ENCODE assay signal across 8 cellular contexts in the genomic region with DNA sequence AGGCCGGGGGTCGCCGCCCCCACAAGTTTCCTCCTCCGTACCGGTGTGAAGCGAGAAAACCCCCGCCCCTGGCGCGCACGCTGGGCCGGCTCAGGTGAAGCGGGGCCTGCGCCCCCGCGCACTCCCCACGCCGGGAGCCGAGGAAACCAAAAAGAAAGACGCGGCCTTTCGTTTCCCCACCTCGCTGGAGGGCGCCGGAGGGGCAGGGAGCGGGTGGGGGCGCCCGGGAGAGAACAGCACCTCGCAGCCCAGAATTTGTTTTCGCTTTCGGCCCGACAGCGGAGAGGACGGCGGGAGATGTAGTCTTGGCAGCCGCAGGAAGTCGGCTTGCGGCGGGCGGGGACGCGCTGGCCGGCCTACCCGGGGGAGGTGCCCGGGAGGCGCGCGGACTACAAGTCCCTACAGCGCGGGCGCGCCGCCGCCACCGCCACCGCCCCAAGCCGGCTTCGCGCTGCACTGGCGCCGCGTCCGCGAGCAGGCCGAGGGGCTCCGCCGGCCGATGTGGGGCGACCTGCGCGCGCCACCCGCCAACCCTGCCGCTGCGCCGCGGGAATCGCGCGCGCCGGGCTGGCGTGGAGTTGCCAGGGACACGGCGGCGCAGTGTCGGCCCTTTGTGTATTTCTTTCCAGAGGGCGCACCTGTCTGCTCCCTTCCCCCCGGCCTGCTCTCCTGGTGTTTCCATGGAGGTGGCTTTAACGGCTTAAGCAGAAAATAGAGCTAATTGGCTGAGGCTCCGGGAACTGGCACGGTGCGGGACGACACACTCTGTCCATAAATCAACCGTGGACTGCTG. TPM values are rescaled to one million over a fixed set of nuclear protein-coding genes. Genes with fewer than 3 reads are reported as not detected.
DNase-seq lines count a peak whose midpoint lies in the region; ATAC-seq, FAIRE-seq and TF ChIP-seq lines count a peak whose summit lies in the region.

A gene with protein sequence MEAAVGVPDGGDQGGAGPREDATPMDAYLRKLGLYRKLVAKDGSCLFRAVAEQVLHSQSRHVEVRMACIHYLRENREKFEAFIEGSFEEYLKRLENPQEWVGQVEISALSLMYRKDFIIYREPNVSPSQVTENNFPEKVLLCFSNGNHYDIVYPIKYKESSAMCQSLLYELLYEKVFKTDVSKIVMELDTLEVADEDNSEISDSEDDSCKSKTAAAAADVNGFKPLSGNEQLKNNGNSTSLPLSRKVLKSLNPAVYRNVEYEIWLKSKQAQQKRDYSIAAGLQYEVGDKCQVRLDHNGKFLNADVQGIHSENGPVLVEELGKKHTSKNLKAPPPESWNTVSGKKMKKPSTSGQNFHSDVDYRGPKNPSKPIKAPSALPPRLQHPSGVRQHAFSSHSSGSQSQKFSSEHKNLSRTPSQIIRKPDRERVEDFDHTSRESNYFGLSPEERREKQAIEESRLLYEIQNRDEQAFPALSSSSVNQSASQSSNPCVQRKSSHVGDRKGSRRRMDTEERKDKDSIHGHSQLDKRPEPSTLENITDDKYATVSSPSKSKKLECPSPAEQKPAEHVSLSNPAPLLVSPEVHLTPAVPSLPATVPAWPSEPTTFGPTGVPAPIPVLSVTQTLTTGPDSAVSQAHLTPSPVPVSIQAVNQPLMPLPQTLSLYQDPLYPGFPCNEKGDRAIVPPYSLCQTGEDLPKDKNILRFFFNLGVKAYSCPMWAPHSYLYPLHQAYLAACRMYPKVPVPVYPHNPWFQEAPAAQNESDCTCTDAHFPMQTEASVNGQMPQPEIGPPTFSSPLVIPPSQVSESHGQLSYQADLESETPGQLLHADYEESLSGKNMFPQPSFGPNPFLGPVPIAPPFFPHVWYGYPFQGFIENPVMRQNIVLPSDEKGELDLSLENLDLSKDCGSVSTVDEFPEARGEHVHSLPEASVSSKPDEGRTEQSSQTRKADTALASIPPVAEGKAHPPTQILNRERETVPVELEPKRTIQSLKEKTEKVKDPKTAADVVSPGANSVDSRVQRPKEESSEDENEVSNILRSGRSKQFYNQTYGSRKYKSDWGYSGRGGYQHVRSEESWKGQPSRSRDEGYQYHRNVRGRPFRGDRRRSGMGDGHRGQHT (minus strand): TSS at position 292 of the 793 bp plus-strand sequence. CDS start 616 bp downstream, outside the sequence.

- H3K79me2 ChIP-seq in HepG2 (ENCODE audit: insufficient read depth, low read length), result peaks cover 38% of the 10 kb centered on the region

- no peaks in the 10 kb centered on the region for H3K36me3 Mint-ChIP-seq in CD14-positive monocyte

- H3K9me3 Mint-ChIP-seq in CD14-positive monocyte, result no peaks in the 10 kb centered on the region

- ATAC-seq in GM19372 (IDR thresholded peaks at IDR 0.05; ENCODE audit: low read depth, unreplicated experiment) (peak; percentile 76), HG03558 (IDR thresholded peaks at IDR 0.05; ENCODE audit: extremely low read depth, unreplicated experiment) (peak; percentile 76), HepG2 (peak; percentile 92)

- H3K4me1 Mint-ChIP-seq in CD14-positive monocyte, result peaks cover 36% of the 10 kb centered on the region

- H3K36me3 ChIP-seq in HepG2 (replicated peaks in 1 of 2; ENCODE audit: control insufficient read depth in 1 of 2, insufficient read depth in 2 of 2, low read length in 2 of 2), result no peaks in the 10 kb centered on the region

- peaks cover 0 to 4% (median 3%) of the 10 kb centered on the region in 3 donors for H3K27me3 Mint-ChIP-seq in CD14-positive monocyte (ENCODE audit: low read depth in 3 of 3)

- peaks cover 20% of the 10 kb centered on the region for H4K20me1 ChIP-seq in HepG2 (ENCODE audit: insufficient read depth, low read length)

- peak; percentile 15 to 50; a peak in 1 of 4 replicates for TF ChIP-seq POLR2A in HepG2 (IDR thresholded peaks at IDR 0.05; ENCODE audit: insufficient read depth in 1 of 2, low read depth in 2 of 2, low read length in 2 of 2)

- no TSS peak for BruUV-seq in HepG2 (replicated peaks; lab: Mats Ljungman, UMichigan)

- TF ChIP-seq CTCF in CD14-positive monocyte (IDR thresholded peaks at IDR 0.05), result no peak
- TF ChIP-seq CTCF in HepG2 (CRISPR knock-in tag; IDR thresholded peaks at IDR 0.05), result peak; percentile 58

- H2AFZ ChIP-seq in HepG2 (ENCODE audit: low read length), result peak within 1 kb of the TSS; percentile 84

- peaks cover 26% of the 10 kb centered on the region for H3K4me1 ChIP-seq in HepG2 (ENCODE audit: insufficient read depth, low read length)

- WGBS in HepG2 (ENCODE audit: low lambda C conversion rate), result 0% methylated on average over 18 of the region's 94 CpGs

- CTCF ChIA-PET in HepG2 (lab: Yijun Ruan, JAX; ENCODE audit: low intra/inter-chr PET ratio, low total read pairs), result no interaction called here

- peak within 1 kb of the TSS; percentile 99 for H3K4me2 ChIP-seq in HepG2 (ENCODE audit: low read depth, low read length)

- TF ChIP-seq EP300 in HepG2 (IDR thresholded peaks at IDR 0.05; ENCODE audit: low read depth in 2 of 2, low read length in 2 of 2) (no peak), HepG2 (CRISPR knock-in tag; IDR thresholded peaks at IDR 0.05; ENCODE audit: borderline replicate concordance) (no peak)

- peak within 1 kb of the TSS; percentile 76 to 84 (median 81) for H3K4me3 ChIP-seq in HepG2 (replicated peaks in 1 of 3; ENCODE audit: insufficient read depth in 1 of 3, low read depth in 2 of 3, low read length in 3 of 3)

- no peak; the same call in 1 of the 2 replicates for TF ChIP-seq RAD21 in HepG2 (CRISPR knock-in tag; IDR thresholded peaks at IDR 0.05)

- H3K27me3 ChIP-seq in HepG2 (ENCODE audit: control insufficient read depth in 1 of 2, insufficient read depth in 2 of 2, low read length in 2 of 2), result peaks cover 0 to 4% of the 10 kb centered on the region in 2 experiments; a peak in 2 of 5 replicates

- peak within 1 kb of the TSS; percentile 87 for H3K9ac ChIP-seq in HepG2 (ENCODE audit: insufficient read depth, low read depth, low read length)

- H3K4me3 Mint-ChIP-seq in CD14-positive monocyte, result peak within 1 kb of the TSS; percentile 85 to 93

- in situ Hi-C loops in HepG2 (cut with HindIII; ENCODE audit: extremely low pct_ligation_motif_present, low pct_unique_long_range_greater_than_20kb), result no loop called here

- intact Hi-C loops in CD14-positive monocyte (cut with micrococcal nuclease) (loop anchor here (5.0 to 10.0 kb wide), 2 partner anchors 76 to 437 kb away; partner anchors contain the start of gene MMAA (in 1 of the 2)), HepG2 (cut with micrococcal nuclease; ENCODE audit: unreplicated experiment) (loop anchor here (1.0 to 5.0 kb wide), 2 partner anchors 302 to 439 kb away; partner anchors contain the start of genes MMAA and SMAD1)

- H3K27ac ChIP-seq in HepG2 (ENCODE audit: extremely low read length, insufficient read depth, low read length), result peak within 1 kb of the TSS; percentile 92

- H3K9me3 ChIP-seq in HepG2 (ENCODE audit: low read length), result no peaks in the 10 kb centered on the region

- DNase-seq in CD14-positive monocyte (ENCODE audit: low spot score), result peak; percentile 93
- peak; percentile 83 for DNase-seq in NCI-H748 treated with DMSO at 0.1 percent for 48 hours (lab: John Stamatoyannopoulos, UW)
- DNase-seq in activated CD4-positive, alpha-beta T cell treated with anti-CD3 and anti-CD28 coated beads, Interleukin-2, amount 50 U/mL, for 4 hours, result peak; percentile 92 to 97
- DNase-seq in dermis blood vessel endothelial cell, result peak; percentile 98
- DNase-seq in HepG2 (ENCODE audit: low spot score), result peak; percentile 87
- DNase-seq in stimulated activated CD4-positive, alpha-beta T cell treated with anti-CD3 and anti-CD28 coated beads, Interleukin-4, amount 100 ng/mL, for 1 hour, result peak; percentile 94

- H3K27ac Mint-ChIP-seq in CD14-positive monocyte, result peak within 1 kb of the TSS; percentile 93 to 98 (median 95)

- POLR2A ChIA-PET in HepG2 (lab: Yijun Ruan, JAX), result interaction anchor here (1.3 to 1.9 kb wide), 2 partner anchors 83 to 439 kb away, joined by 4 to 10 read pairs; partner anchors contain the start of genes ABCE1, ANAPC10 and MMAA

- FAIRE-seq in HepG2 (lab: Jason Lieb, UNC), result peak; percentile 32

TF ChIP-seq in HepG2, 621 proteins besides CTCF, POLR2A, EP300 and RAD21 (continues in another document):
- TF ChIP-seq ZNF484 (CRISPR knock-in tag; IDR thresholded peaks at IDR 0.05; ENCODE audit: borderline replicate concordance, low read depth) (no peak), ZBTB7A (CRISPR knock-in tag; IDR thresholded peaks at IDR 0.05) (no peak), MIER2 (CRISPR knock-in tag; IDR thresholded peaks at IDR 0.05) (no peak), NFIB (CRISPR knock-in tag; IDR thresholded peaks at IDR 0.05; ENCODE audit: borderline replicate concordance) (no peak), RFX1 (IDR thresholded peaks at IDR 0.05) (peak; percentile 67), ZNF282 (IDR thresholded peaks at IDR 0.05; ENCODE audit: partially characterized antibody) (no peak)
- TF ChIP-seq, protein P1, sequence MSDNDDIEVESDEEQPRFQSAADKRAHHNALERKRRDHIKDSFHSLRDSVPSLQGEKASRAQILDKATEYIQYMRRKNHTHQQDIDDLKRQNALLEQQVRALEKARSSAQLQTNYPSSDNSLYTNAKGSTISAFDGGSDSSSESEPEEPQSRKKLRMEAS (IDR thresholded peaks at IDR 0.05), result peak; percentile 78

RNA-seq across cellular contexts. Expression of the gene that starts here (rescaled TPM):
- polyA plus RNA-seq in CD14-positive monocyte (1 to 10 TPM; 7.5 to 9.0 TPM), HepG2 (2011; rRNA removed) (14.7 and 18.0 TPM in 2 replicates)
- total RNA-seq in dermis blood vessel endothelial cell (29.5 and 35.9 TPM in 2 replicates), HepG2 (2016; rRNA removed; fragmentation: Illumina TruSeq; extraction: Trizol) (16.1 and 21.1 TPM in 2 replicates)
- total RNA-seq in HepG2 (2016; cell fraction: cytosol; rRNA removed; fragmentation: Illumina TruSeq; extraction: Trizol; ENCODE audit: low read depth), result 5.8 and 7.3 TPM in 2 replicates
- 15.5 and 21.2 TPM in 2 replicates for total RNA-seq in HepG2 (2016; cell fraction: insoluble cytoplasmic fraction; rRNA removed; fragmentation: Illumina TruSeq; extraction: Trizol)
- total RNA-seq in HepG2 (2016; cell fraction: membrane; rRNA removed; fragmentation: Illumina TruSeq; extraction: Trizol), result 7.7 and 9.2 TPM in 2 replicates
- total RNA-seq in HepG2 (2016; cell fraction: nucleus; rRNA removed; fragmentation: Illumina TruSeq; extraction: Trizol), result 36.4 and 37.2 TPM in 2 replicates
- polyA plus RNA-seq in HepG2 (2011; cell fraction: cytosol; rRNA removed), result 7.3 and 11.8 TPM in 2 replicates
- polyA plus RNA-seq in HepG2 (2011; cell fraction: nucleus; rRNA removed), result 14.7 and 19.7 TPM in 2 replicates
- polyA plus RNA-seq in HepG2 (2012), result 17.3 and 19.5 TPM in 2 replicates
- polyA plus RNA-seq in HepG2 (2016; cell fraction: cytosol; fragmentation: Illumina TruSeq; extraction: Trizol; ENCODE audit: low read depth), result 0.61 and 0.79 TPM in 2 replicates
- 20.7 and 21.3 TPM in 2 replicates for polyA plus RNA-seq in HepG2 (2016; cell fraction: insoluble cytoplasmic fraction; fragmentation: Illumina TruSeq; extraction: Trizol; ENCODE audit: low read depth)
- 2.2 and 2.9 TPM in 2 replicates for polyA plus RNA-seq in HepG2 (2016; cell fraction: membrane; fragmentation: Illumina TruSeq; extraction: Trizol; ENCODE audit: low read depth)
- polyA plus RNA-seq in HepG2 (2016; cell fraction: nucleus; fragmentation: Illumina TruSeq; extraction: Trizol; ENCODE audit: insufficient read depth, low read depth), result 31.2 and 36.5 TPM in 2 replicates
- 28.1 and 29.5 TPM in 2 replicates for polyA minus RNA-seq in HepG2 (2011; rRNA and poly(A)+ RNA removed; ENCODE audit: low replicate concordance)
- polyA minus RNA-seq in HepG2 (2011; cell fraction: cytosol; rRNA and poly(A)+ RNA removed), result 23.0 and 27.3 TPM in 2 replicates
- polyA minus RNA-seq in HepG2 (2011; cell fraction: nucleus; rRNA and poly(A)+ RNA removed), result 64.8 and 79.4 TPM in 2 replicates

Comparison
In these comparisons a context has a peak if more than half of its experiments do, and no peak if none do; other contexts are left out.
1. Peak in every context shown above with its lines: DNase-seq, ATAC-seq, H3K4me3 ChIP-seq and H3K27ac ChIP-seq.